In the genomic region with DNA sequence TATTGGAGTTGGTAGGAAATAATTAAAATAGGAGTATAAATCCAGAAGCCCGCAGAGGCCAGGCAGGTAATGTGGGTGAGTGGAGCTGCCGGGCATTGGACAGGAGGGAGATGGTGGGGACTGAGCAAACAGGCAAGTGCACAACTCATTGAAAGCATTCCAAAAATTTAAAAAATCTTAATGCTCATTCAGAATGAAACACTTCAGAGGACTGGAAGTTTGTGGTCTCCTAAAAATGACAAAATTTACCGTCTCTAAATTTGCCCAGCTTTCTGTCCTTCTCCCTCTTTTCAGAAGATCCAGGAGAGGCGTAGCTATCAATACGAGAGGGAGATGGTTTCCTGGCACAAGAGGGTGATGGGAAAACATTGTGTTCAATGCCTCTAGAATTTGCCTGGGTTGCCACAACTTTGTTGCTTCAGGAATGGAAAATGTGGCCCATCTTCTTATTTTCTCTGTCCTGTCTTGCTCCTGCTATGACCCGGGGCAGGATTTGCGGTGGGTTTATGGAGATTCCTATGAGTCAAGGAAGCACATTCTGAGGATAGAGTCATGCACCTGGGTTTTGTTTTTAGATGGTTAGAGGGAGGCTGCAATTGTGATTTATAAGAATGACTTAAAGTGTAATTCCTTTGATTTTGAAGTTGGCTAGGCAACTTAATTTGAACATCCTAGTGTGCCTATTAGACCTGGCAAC, we compare ENCODE assay signal across 21 cellular contexts.
A peak's percentile ranks its signal among the peaks of the same experiment; 100 is the strongest.
DNase-seq lines count a peak whose midpoint lies in the region; ATAC-seq, FAIRE-seq and TF ChIP-seq lines count a peak whose summit lies in the region.
"Had no signal": no experiment of that assay in that cellular context is flagged by ENCODE, and none has a peak within 500 bp of the region (broad histone marks: within the 10 kb centered on the region; RNA-seq: fewer than 3 reads in every experiment).

No MANE protein-coding gene starts in this region.

- H3K4me1 Mint-ChIP-seq in activated CD4-positive, alpha-beta T cell treated with anti-CD3 and anti-CD28 coated beads for 36 hours = peaks cover 69% of the 10 kb centered on the region
- peaks cover 29% of the 10 kb centered on the region for H3K4me1 Mint-ChIP-seq in mesothelial cell of epicardium

- H3K27ac Mint-ChIP-seq in activated CD4-positive, alpha-beta T cell treated with anti-CD3 and anti-CD28 coated beads for 36 hours = peak overlapping the region; percentile 68
- H3K27ac Mint-ChIP-seq in mesothelial cell of epicardium = peak overlapping the region; percentile 66

- peaks cover 21% of the 10 kb centered on the region for H3K4me1 ChIP-seq in adipocyte (ENCODE audit: control insufficient read depth, insufficient read depth, low read length)
- H3K4me1 ChIP-seq: BLaER1 treated with 17β-estradiol and CSF1 and Interleukin-3, amounts not matched to agents 10 nM and 100 nM had no signal

- H3K9ac ChIP-seq in adipocyte (ENCODE audit: low read length) = no peak overlapping the region
- H3K9ac ChIP-seq: BLaER1 treated with 17β-estradiol and CSF1 and Interleukin-3, amounts not matched to agents 10 nM and 100 nM had no signal

- H3K4me3 ChIP-seq in adipocyte (ENCODE audit: low read length) = no peak overlapping the region
- H3K4me3 ChIP-seq: BLaER1 treated with 17β-estradiol and CSF1 and Interleukin-3, amounts not matched to agents 10 nM and 100 nM; right lobe of liver; tibial nerve had no signal

- intact Hi-C loops in activated CD4-positive, alpha-beta T cell treated with anti-CD3 and anti-CD28 coated beads for 36 hours (cut with DNase I, micrococcal nuclease) = no loop called here

- no peaks in the 10 kb centered on the region for H3K27me3 ChIP-seq in adipocyte (replicated peaks; ENCODE audit: control insufficient read depth, insufficient read depth, low read length)
- H3K27me3 ChIP-seq: BLaER1 treated with 17β-estradiol and CSF1 and Interleukin-3, amounts not matched to agents 10 nM and 100 nM; right lobe of liver; tibial nerve had no signal

- POLR2A ChIA-PET in activated CD4-positive, alpha-beta T cell treated with anti-CD3 and anti-CD28 coated beads for 36 hours (lab: Charles Lee) = interaction anchor here (1.1 kb wide), 1 partner anchor 46 kb away, joined by 3 read pairs; no protein-coding TSS in a partner anchor

- FAIRE-seq in RCC 7860 (lab: Jason Lieb, UNC) = no peak
- FAIRE-seq: endometrium had no signal

- peak; percentile 33 for DNase-seq in activated CD4-positive, alpha-beta T cell treated with anti-CD3 and anti-CD28 coated beads for 36 hours
- DNase-seq in activated CD4-positive, alpha-beta T cell treated with anti-CD3 and anti-CD28 coated beads, Interleukin-2, amount 50 U/mL, for 4 hours = no peak
- peak; percentile 60 for DNase-seq in EH (ENCODE audit: low read depth)
- DNase-seq in adipocyte (ENCODE audit: low read depth) = peak; percentile 22
- DNase-seq in mesothelial cell of epicardium (ENCODE audit: low spot score in 2 of 2, unreplicated experiment in 2 of 2) = no peak
- DNase-seq in NCI-H82 treated with DMSO at 0.1 percent for 48 hours (lab: John Stamatoyannopoulos, UW; ENCODE audit: unreplicated experiment) = no peak
- no peak for DNase-seq in NCI-H2029 (lab: John Stamatoyannopoulos, UW)
- no peak for DNase-seq in RCC 7860 (ENCODE audit: low spot score)
- DNase-seq: 8988T; amniotic stem cell; DND-41; foreskin fibroblast; right lobe of liver; stimulated activated CD4-positive, alpha-beta T cell treated with anti-CD3 and anti-CD28 coated beads, Interleukin-4, amount 100 ng/mL, for 1 hour; stimulated activated CD8-positive, alpha-beta memory T cell treated with anti-CD3 and anti-CD28 coated beads, Interleukin-4, amount 100 ng/mL, for 48 hours; SW 1271 had no signal

- H3K36me3 ChIP-seq in adipocyte (ENCODE audit: control insufficient read depth, insufficient read depth, low read length, severe bottlenecking) = no peaks in the 10 kb centered on the region
- H3K36me3 ChIP-seq: right lobe of liver had no signal

- peaks cover 28% of the 10 kb centered on the region for H3K36me3 Mint-ChIP-seq in activated CD4-positive, alpha-beta T cell treated with anti-CD3 and anti-CD28 coated beads for 36 hours (ENCODE audit: low read depth)
- peaks cover 14% of the 10 kb centered on the region for H3K36me3 Mint-ChIP-seq in mesothelial cell of epicardium

- H3K9me3 Mint-ChIP-seq in activated CD4-positive, alpha-beta T cell treated with anti-CD3 and anti-CD28 coated beads for 36 hours (ENCODE audit: low read depth) = peaks cover 6% of the 10 kb centered on the region
- peaks cover 18% of the 10 kb centered on the region for H3K9me3 Mint-ChIP-seq in mesothelial cell of epicardium

- peaks cover 7% of the 10 kb centered on the region for H3K9me3 ChIP-seq in adipocyte (ENCODE audit: control insufficient read depth, low read length)
- H3K9me3 ChIP-seq: right lobe of liver had no signal

- no peaks in the 10 kb centered on the region for H3K27me3 Mint-ChIP-seq in activated CD4-positive, alpha-beta T cell treated with anti-CD3 and anti-CD28 coated beads for 36 hours
- H3K27me3 Mint-ChIP-seq in mesothelial cell of epicardium (ENCODE audit: low read depth) = no peaks in the 10 kb centered on the region
- H3K27me3 Mint-ChIP-seq: IgD-negative memory B cell had no signal

- peak; percentile 28 for ATAC-seq in activated CD4-positive, alpha-beta T cell treated with anti-CD3 and anti-CD28 coated beads for 36 hours
- ATAC-seq: left lobe of liver, right lobe of liver had no signal

- H3K4me3 Mint-ChIP-seq in activated CD4-positive, alpha-beta T cell treated with anti-CD3 and anti-CD28 coated beads for 36 hours = no peak overlapping the region
- H3K4me3 Mint-ChIP-seq in mesothelial cell of epicardium = no peak overlapping the region
- H3K4me3 Mint-ChIP-seq: IgD-negative memory B cell had no signal

- CTCF ChIA-PET in activated CD4-positive, alpha-beta T cell treated with anti-CD3 and anti-CD28 coated beads for 36 hours (lab: Charles Lee) = interaction anchor here (1.1 kb wide), 1 partner anchor 74 kb away, joined by 5 read pairs; no protein-coding TSS in a partner anchor

- TF ChIP-seq CTCF in mesothelial cell of epicardium (IDR thresholded peaks at IDR 0.05; ENCODE audit: unreplicated experiment) = no peak

Comparison
In these comparisons a context has a peak if more than half of its experiments do, and no peak if none do; other contexts are left out.
1. DNase-seq: peak in activated CD4-positive, alpha-beta T cell treated with anti-CD3 and anti-CD28 coated beads for 36 hours (single experiment), EH (single experiment) and adipocyte (single experiment); none in activated CD4-positive, alpha-beta T cell treated with anti-CD3 and anti-CD28 coated beads, Interleukin-2, amount 50 U/mL, for 4 hours (0 of 2), mesothelial cell of epicardium (0 of 2), NCI-H82 treated with DMSO at 0.1 percent for 48 hours (single experiment), NCI-H2029 (single experiment) and RCC 7860 (single experiment).